In genomic region chr2:48420512-48421197, GRCh38 we compare ENCODE assay signal across 1 cellular context.
A peak's percentile ranks its signal among the peaks of the same experiment; 100 is the strongest.
TF ChIP-seq lines count a peak whose summit lies in the region.

No MANE protein-coding gene starts in this region.

TF ChIP-seq in HepG2, 621 proteins besides CTCF, POLR2A, EP300 and RAD21 (continued from another document):
- TF ChIP-seq, protein P1, sequence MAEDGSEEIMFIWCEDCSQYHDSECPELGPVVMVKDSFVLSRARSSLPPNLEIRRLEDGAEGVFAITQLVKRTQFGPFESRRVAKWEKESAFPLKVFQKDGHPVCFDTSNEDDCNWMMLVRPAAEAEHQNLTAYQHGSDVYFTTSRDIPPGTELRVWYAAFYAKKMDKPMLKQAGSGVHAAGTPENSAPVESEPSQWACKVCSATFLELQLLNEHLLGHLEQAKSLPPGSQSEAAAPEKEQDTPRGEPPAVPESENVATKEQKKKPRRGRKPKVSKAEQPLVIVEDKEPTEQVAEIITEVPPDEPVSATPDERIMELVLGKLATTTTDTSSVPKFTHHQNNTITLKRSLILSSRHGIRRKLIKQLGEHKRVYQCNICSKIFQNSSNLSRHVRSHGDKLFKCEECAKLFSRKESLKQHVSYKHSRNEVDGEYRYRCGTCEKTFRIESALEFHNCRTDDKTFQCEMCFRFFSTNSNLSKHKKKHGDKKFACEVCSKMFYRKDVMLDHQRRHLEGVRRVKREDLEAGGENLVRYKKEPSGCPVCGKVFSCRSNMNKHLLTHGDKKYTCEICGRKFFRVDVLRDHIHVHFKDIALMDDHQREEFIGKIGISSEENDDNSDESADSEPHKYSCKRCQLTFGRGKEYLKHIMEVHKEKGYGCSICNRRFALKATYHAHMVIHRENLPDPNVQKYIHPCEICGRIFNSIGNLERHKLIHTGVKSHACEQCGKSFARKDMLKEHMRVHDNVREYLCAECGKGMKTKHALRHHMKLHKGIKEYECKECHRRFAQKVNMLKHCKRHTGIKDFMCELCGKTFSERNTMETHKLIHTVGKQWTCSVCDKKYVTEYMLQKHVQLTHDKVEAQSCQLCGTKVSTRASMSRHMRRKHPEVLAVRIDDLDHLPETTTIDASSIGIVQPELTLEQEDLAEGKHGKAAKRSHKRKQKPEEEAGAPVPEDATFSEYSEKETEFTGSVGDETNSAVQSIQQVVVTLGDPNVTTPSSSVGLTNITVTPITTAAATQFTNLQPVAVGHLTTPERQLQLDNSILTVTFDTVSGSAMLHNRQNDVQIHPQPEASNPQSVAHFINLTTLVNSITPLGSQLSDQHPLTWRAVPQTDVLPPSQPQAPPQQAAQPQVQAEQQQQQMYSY (CRISPR knock-in tag; IDR thresholded peaks at IDR 0.05) = peak; percentile 64; the same call in 1 of the 2 replicates
- TF ChIP-seq ZFY (CRISPR knock-in tag; IDR thresholded peaks at IDR 0.05) (no peak), SPEN (CRISPR knock-in tag; IDR thresholded peaks at IDR 0.05; ENCODE audit: low read depth) (no peak), FOXA3 (CRISPR knock-in tag; IDR thresholded peaks at IDR 0.05) (peak; percentile 46; the same call in 1 of the 2 replicates), GABPB1 (CRISPR knock-in tag; IDR thresholded peaks at IDR 0.05) (peak; percentile 38), ZNF605 (CRISPR knock-in tag; IDR thresholded peaks at IDR 0.05) (0 out of 2 replicates have a peak, but pooled peaks have one; percentile 17), ARNTL (CRISPR knock-in tag; IDR thresholded peaks at IDR 0.05) (peak; percentile 21; the same call in 1 of the 2 replicates), ZSCAN29 (CRISPR knock-in tag; conservative IDR thresholded peaks at IDR 0.05) (peak; percentile 75; the same call in 1 of the 2 replicates), PBX2 (CRISPR knock-in tag; IDR thresholded peaks at IDR 0.05) (no peak), NFYB (CRISPR knock-in tag; IDR thresholded peaks at IDR 0.05) (no peak), TFDP2 (CRISPR knock-in tag; IDR thresholded peaks at IDR 0.05) (peak; percentile 33; the same call in 1 of the 2 replicates), FOXP1 (IDR thresholded peaks at IDR 0.05) (no peak), FOXP1 (CRISPR knock-in tag; IDR thresholded peaks at IDR 0.05) (no peak), ZFP37 (CRISPR knock-in tag; IDR thresholded peaks at IDR 0.05; ENCODE audit: borderline replicate concordance) (peak; percentile 72; the same call in 1 of the 2 replicates), ELF1 (CRISPR knock-in tag; IDR thresholded peaks at IDR 0.05) (peak; percentile 69), HOMEZ (CRISPR knock-in tag; IDR thresholded peaks at IDR 0.05; ENCODE audit: low read depth) (peak; percentile 83), CBX5 (CRISPR knock-in tag; IDR thresholded peaks at IDR 0.05; ENCODE audit: borderline replicate concordance) (peak; percentile 85; the same call in 1 of the 2 replicates), TBX2 (CRISPR knock-in tag; IDR thresholded peaks at IDR 0.05; ENCODE audit: borderline replicate concordance) (0 out of 2 replicates have a peak, but pooled peaks have one; percentile 15), CREB1 (IDR thresholded peaks at IDR 0.05) (no peak), CREB1 (CRISPR knock-in tag; IDR thresholded peaks at IDR 0.05) (peak; percentile 35; the same call in 1 of the 2 replicates), POLR2AphosphoS5 (IDR thresholded peaks at IDR 0.05; ENCODE audit: low read depth, low read length) (no peak), SALL2 (CRISPR knock-in tag; IDR thresholded peaks at IDR 0.05) (peak; percentile 62; the same call in 1 of the 2 replicates), SIX1 (CRISPR knock-in tag; IDR thresholded peaks at IDR 0.05; ENCODE audit: borderline replicate concordance) (peak; percentile 66; the same call in 1 of the 2 replicates), SAP130 (CRISPR knock-in tag; IDR thresholded peaks at IDR 0.05; ENCODE audit: low read depth) (peak; percentile 69), MAFG (CRISPR knock-in tag; IDR thresholded peaks at IDR 0.05) (no peak), ARNT2 (CRISPR knock-in tag; IDR thresholded peaks at IDR 0.05; ENCODE audit: low read depth) (peak; percentile 56; the same call in 1 of the 2 replicates), ZNF501 (CRISPR knock-in tag; IDR thresholded peaks at IDR 0.05) (peak; percentile 77), KDM5B (CRISPR knock-in tag; IDR thresholded peaks at IDR 0.05; ENCODE audit: borderline replicate concordance) (peak; percentile 32; the same call in 1 of the 2 replicates), THRA (CRISPR knock-in tag; IDR thresholded peaks at IDR 0.05; ENCODE audit: borderline replicate concordance) (peak; percentile 80), ZFX (CRISPR knock-in tag; IDR thresholded peaks at IDR 0.05; ENCODE audit: low read depth) (0 out of 2 replicates have a peak, but pooled peaks have one; percentile 17), ETV5 (CRISPR knock-in tag; IDR thresholded peaks at IDR 0.05; ENCODE audit: borderline replicate concordance) (peak; percentile 69; the same call in 1 of the 2 replicates), ZNF773 (CRISPR knock-in tag; IDR thresholded peaks at IDR 0.05; ENCODE audit: borderline replicate concordance) (no peak), MYNN (CRISPR knock-in tag; IDR thresholded peaks at IDR 0.05; ENCODE audit: low read depth) (no peak), CENPBD1 (CRISPR knock-in tag; IDR thresholded peaks at IDR 0.05; ENCODE audit: borderline replicate concordance, low read depth) (no peak)
- TF ChIP-seq, protein P2, sequence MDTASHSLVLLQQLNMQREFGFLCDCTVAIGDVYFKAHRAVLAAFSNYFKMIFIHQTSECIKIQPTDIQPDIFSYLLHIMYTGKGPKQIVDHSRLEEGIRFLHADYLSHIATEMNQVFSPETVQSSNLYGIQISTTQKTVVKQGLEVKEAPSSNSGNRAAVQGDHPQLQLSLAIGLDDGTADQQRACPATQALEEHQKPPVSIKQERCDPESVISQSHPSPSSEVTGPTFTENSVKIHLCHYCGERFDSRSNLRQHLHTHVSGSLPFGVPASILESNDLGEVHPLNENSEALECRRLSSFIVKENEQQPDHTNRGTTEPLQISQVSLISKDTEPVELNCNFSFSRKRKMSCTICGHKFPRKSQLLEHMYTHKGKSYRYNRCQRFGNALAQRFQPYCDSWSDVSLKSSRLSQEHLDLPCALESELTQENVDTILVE (CRISPR knock-in tag; IDR thresholded peaks at IDR 0.05) = 0 out of 2 replicates have a peak, but pooled peaks have one; percentile 84
- TF ChIP-seq, protein P3, sequence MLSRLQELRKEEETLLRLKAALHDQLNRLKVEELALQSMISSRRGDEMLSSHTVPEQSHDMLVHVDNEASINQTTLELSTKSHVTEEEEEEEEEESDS (CRISPR knock-in tag; IDR thresholded peaks at IDR 0.05; ENCODE audit: borderline replicate concordance) = peak; percentile 63; the same call in 1 of the 2 replicates
- TF ChIP-seq, protein P4, sequence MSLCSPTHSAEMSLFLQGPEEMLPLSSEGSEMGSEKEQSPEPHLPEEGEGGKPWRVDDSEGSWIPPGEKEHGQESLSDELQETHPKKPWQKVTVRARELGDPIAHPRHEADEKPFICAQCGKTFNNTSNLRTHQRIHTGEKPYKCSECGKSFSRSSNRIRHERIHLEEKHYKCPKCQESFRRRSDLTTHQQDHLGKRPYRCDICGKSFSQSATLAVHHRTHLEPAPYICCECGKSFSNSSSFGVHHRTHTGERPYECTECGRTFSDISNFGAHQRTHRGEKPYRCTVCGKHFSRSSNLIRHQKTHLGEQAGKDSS (CRISPR knock-in tag; IDR thresholded peaks at IDR 0.05; ENCODE audit: borderline replicate concordance, low read depth) = peak; percentile 47; the same call in 1 of the 2 replicates
